Comparison of ENCODE assay signal across 8 cellular contexts in the genomic region with DNA sequence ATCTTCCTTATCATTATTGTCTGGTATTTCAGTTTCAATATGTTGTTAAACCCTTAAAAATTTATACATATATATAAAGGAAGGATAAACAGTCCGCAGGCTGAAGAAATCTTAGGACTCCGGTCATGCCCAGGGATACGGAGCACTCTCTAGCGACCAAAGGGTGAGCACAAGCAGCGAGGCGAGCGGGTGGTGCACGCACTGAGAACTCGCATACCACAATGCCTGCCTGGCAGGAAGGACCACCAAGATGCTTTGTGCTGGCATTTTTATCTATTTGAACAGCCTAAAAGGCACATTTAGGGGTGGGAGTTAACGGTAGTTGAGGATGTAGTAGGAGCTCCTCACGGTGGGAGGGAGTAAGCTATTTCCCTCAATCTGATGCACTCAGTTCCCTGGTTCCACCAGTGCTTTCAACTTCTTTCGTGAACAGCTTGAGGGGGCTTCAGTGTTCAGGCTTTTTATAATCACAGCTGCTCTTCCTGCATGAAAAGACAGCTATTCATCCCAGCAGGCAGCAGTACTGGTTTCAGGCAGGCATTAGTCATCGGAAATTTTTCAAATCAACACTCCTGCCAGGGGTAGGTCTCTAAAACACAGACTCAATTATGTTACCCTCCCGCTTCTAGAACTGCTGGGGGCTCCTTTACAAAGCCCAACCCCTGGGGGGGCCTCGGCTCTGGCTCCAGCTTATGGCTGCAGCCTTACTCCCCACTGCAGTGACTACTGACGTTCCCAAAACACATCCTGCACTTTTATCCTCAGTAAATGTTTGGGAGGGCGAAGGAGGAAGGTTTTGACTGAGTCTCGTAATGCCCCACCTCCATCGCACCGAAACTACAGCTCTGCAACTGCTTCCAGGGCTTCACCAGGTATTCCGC. TPM values are rescaled to one million over a fixed set of nuclear protein-coding genes. Genes with fewer than 3 reads are reported as not detected.
DNase-seq lines count a peak whose midpoint lies in the region; ATAC-seq and TF ChIP-seq lines count a peak whose summit lies in the region.

No MANE protein-coding gene starts in this region.

- TF ChIP-seq POLR2A in esophagus muscularis mucosa (IDR thresholded peaks at IDR 0.05; ENCODE audit: low read depth): no peak

- H3K27ac ChIP-seq in RWPE1 (peak overlapping the region; percentile 50), esophagus muscularis mucosa (replicated peaks in 1 of 4) (peak overlapping the region; percentile 38 to 74 (median 58))

- H3K4me3 ChIP-seq in esophagus muscularis mucosa: peak overlapping the region in 3 of 4 donors; percentile 10 to 34 (median 19)

- no peak for TF ChIP-seq EP300 in esophagus muscularis mucosa (IDR thresholded peaks at IDR 0.05)

- ATAC-seq in GM19455 (IDR thresholded peaks at IDR 0.05; ENCODE audit: unreplicated experiment) (no peak), GM19328 (IDR thresholded peaks at IDR 0.05; ENCODE audit: unreplicated experiment) (no peak), HG02678 (IDR thresholded peaks at IDR 0.05; ENCODE audit: unreplicated experiment) (no peak)

- no peaks in the 10 kb centered on the region for H3K27me3 ChIP-seq in esophagus muscularis mucosa

- H3K4me1 ChIP-seq in esophagus muscularis mucosa: peaks cover 77 to 91% (median 89%) of the 10 kb centered on the region in 4 donors

- no peaks in the 10 kb centered on the region for H3K9me3 ChIP-seq in esophagus muscularis mucosa

- CTCF ChIA-PET in RWPE1 (lab: Yijun Ruan, JAX): interaction anchor here (0.7 kb wide), 1 partner anchor 866 kb away, joined by 3 read pairs; no protein-coding TSS in a partner anchor

- peaks cover 0 to 35% (median 21%) of the 10 kb centered on the region in 4 donors for H3K36me3 ChIP-seq in esophagus muscularis mucosa

- TF ChIP-seq CTCF in RWPE1 (conservative IDR thresholded peaks at IDR 0.05; ENCODE audit: low read depth) (no peak), esophagus muscularis mucosa (IDR thresholded peaks at IDR 0.05) (no peak)

- WGBS in esophagus muscularis mucosa: 55% methylated on average over 21 of the region's 21 CpGs

- DNase-seq in COLO829 (ENCODE audit: low spot score) (peak; percentile 88), RWPE1 (ENCODE audit: low spot score) (no peak), esophagus muscularis mucosa (ENCODE audit: extremely low spot score) (no peak), nucleus accumbens (lab: John Stamatoyannopoulos, UW) (peak in 52 of 56 donors; percentile 15 to 76 (median 48))
- DNase-seq in stimulated activated CD4-positive, alpha-beta T cell treated with anti-CD3 and anti-CD28 coated beads, Interleukin-2, amount 100 ng/mL, for 24 hours: no peak

- intact Hi-C loops in esophagus muscularis mucosa (cut with DNase I): no loop called here

- POLR2A ChIA-PET in RWPE1 (lab: Yijun Ruan, JAX; ENCODE audit: low non-redundant PET): no interaction called here

RNA-seq across cellular contexts. Expression of a gene that starts 6.0 kb away (rescaled TPM):
- total RNA-seq in esophagus muscularis mucosa: 10 to 100 TPM; 30.6 to 47.6 (median 39.6) TPM

RNA-seq across cellular contexts. Expression of a gene that starts 31.7 kb away (rescaled TPM):
- not detected for total RNA-seq in esophagus muscularis mucosa

RNA-seq across cellular contexts. Expression of a gene that starts 40.5 kb away (rescaled TPM):
- total RNA-seq in esophagus muscularis mucosa: 100 to 1,000 TPM; 154 to 287 (median 221) TPM

RNA-seq across cellular contexts. Expression of a gene that starts 55.0 kb away (rescaled TPM):
- total RNA-seq in esophagus muscularis mucosa: 1 to 10 TPM; 3.1 to 9.1 (median 5.0) TPM

Comparison
In these comparisons a context has a peak if more than half of its experiments do, and no peak if none do; other contexts are left out.
1. DNase-seq: peak in COLO829 (single experiment) and nucleus accumbens (52 of 56); none in RWPE1 (single experiment), esophagus muscularis mucosa (single experiment) and stimulated activated CD4-positive, alpha-beta T cell treated with anti-CD3 and anti-CD28 coated beads, Interleukin-2, amount 100 ng/mL, for 24 hours (0 of 2).